29 cellular contexts compared by ENCODE assay signal in the genomic region with DNA sequence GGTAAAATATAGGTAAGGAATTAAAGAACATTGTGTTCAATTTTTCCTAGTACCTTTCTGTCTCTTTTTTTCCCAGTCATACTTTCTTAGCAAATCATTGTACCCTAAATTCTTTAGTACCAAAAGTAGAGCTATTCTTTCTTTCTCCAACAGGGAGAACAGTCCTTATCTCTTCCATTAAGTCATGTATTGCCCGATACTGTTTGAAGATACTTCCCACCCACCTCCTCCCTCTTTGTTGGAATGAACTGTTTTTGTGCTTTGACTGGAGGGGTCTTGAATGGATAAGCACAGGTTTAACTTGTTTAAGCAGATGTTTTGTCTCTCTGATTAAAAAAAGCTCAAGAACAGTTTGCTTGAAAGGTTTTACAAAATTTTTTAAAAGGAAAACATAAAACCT. TPM values are rescaled to one million over a fixed set of nuclear protein-coding genes. Genes with fewer than 3 reads are reported as not detected.
DNase-seq lines count a peak whose midpoint lies in the region; ATAC-seq, FAIRE-seq and TF ChIP-seq lines count a peak whose summit lies in the region.
"Had no signal": no experiment of that assay in that cellular context is flagged by ENCODE, and none has a peak within 500 bp of the region (broad histone marks: within the 10 kb centered on the region; RNA-seq: fewer than 3 reads in every experiment).

No MANE protein-coding gene starts in this region.

- no peaks in the 10 kb centered on the region for H4K20me1 ChIP-seq in PC-3 (ENCODE audit: low read length)

- no TSS peak for BruUV-seq in PC-3 (replicated peaks; lab: Mats Ljungman, UMichigan)

- H3K9me2 ChIP-seq in PC-3 (replicated peaks; ENCODE audit: low read length) = no peaks in the 10 kb centered on the region

- H3K4me1 Mint-ChIP-seq in activated CD4-positive, alpha-beta T cell treated with anti-CD3 and anti-CD28 coated beads for 36 hours = peaks cover 36% of the 10 kb centered on the region

- peaks cover 2% of the 10 kb centered on the region for H3K9me3 Mint-ChIP-seq in activated CD4-positive, alpha-beta T cell treated with anti-CD3 and anti-CD28 coated beads for 36 hours (ENCODE audit: low read depth)

- TF ChIP-seq CTCF in A549 (IDR thresholded peaks at IDR 0.05) (no peak), PC-3 (conservative IDR thresholded peaks at IDR 0.05; ENCODE audit: low read depth, low read length) (no peak), parathyroid adenoma (IDR thresholded peaks at IDR 0.05) (no peak)

- H3K4me3 Mint-ChIP-seq in activated CD4-positive, alpha-beta T cell treated with anti-CD3 and anti-CD28 coated beads for 36 hours = no peak overlapping the region
- H3K4me3 Mint-ChIP-seq: activated CD4-positive, alpha-beta memory T cell treated with anti-CD3 and anti-CD28 coated beads, Interleukin-2, amount 10 ng/mL, durations not matched to agents 7 days and 5 days; activated naive CD8-positive, alpha-beta T cell treated with anti-CD3 and anti-CD28 coated beads, Interleukin-2, amount 10 ng/mL, durations not matched to agents 7 days and 5 days had no signal

- TF ChIP-seq EP300 in A549 (IDR thresholded peaks at IDR 0.05) = no peak

- FAIRE-seq in A549 (lab: Jason Lieb, UNC) = no peak
- FAIRE-seq: GM12892, keratinocyte had no signal

- TF ChIP-seq POLR2A in A549 (IDR thresholded peaks at IDR 0.05; ENCODE audit: low read length) (no peak), erythroblast (IDR thresholded peaks at IDR 0.05; ENCODE audit: low read length) (no peak)

- H3K9ac ChIP-seq in PC-3 (ENCODE audit: low read length) = no peak overlapping the region
- no peak overlapping the region for H3K9ac ChIP-seq in parathyroid adenoma

- intact Hi-C loops in PC-3 (cut with micrococcal nuclease) = no loop called here
- intact Hi-C loops in activated CD4-positive, alpha-beta T cell treated with anti-CD3 and anti-CD28 coated beads for 36 hours (cut with DNase I, micrococcal nuclease) = no loop called here

- ATAC-seq in A549 = no peak
- ATAC-seq in PC-3 = no peak
- no peak for ATAC-seq in GM19397 (IDR thresholded peaks at IDR 0.05; ENCODE audit: unreplicated experiment)
- no peak for ATAC-seq in activated CD4-positive, alpha-beta T cell treated with anti-CD3 and anti-CD28 coated beads for 36 hours
- no peak for ATAC-seq in GM21390 (IDR thresholded peaks at IDR 0.05; ENCODE audit: unreplicated experiment)
- ATAC-seq: activated CD4-positive, CD25-positive, alpha-beta regulatory T cell treated with anti-CD3 and anti-CD28 coated beads, Interleukin-2, amount 50 U/mL, for 24 hours; right cardiac atrium had no signal

- 76% methylated on average over 1 of the region's 1 CpG for WGBS in A549 (ENCODE audit: missing lambda C conversion rate)

- H3K36me3 Mint-ChIP-seq in activated CD4-positive, alpha-beta T cell treated with anti-CD3 and anti-CD28 coated beads for 36 hours (ENCODE audit: low read depth) = peaks cover 18% of the 10 kb centered on the region

- no peaks in the 10 kb centered on the region for H3K27me3 Mint-ChIP-seq in activated CD4-positive, alpha-beta T cell treated with anti-CD3 and anti-CD28 coated beads for 36 hours
- H3K27me3 Mint-ChIP-seq: activated CD4-positive, alpha-beta memory T cell treated with anti-CD3 and anti-CD28 coated beads, Interleukin-2, amount 10 ng/mL, durations not matched to agents 7 days and 5 days; activated naive CD8-positive, alpha-beta T cell treated with anti-CD3 and anti-CD28 coated beads, Interleukin-2, amount 10 ng/mL, durations not matched to agents 7 days and 5 days; CD8-positive, alpha-beta memory T cell had no signal

- H3K27me3 ChIP-seq in PC-3 (ENCODE audit: low read length) (no peaks in the 10 kb centered on the region), parathyroid adenoma (ENCODE audit: control insufficient read depth, insufficient read depth, low read length) (no peaks in the 10 kb centered on the region)
- H3K27me3 ChIP-seq: BE2C, Peyer's patch, vagina had no signal

- H2AFZ ChIP-seq in PC-3 (ENCODE audit: low read length) = no peak overlapping the region
- no peak overlapping the region for H2AFZ ChIP-seq in parathyroid adenoma

- peak overlapping the region; percentile 15 to 21; a peak in 3 of 6 replicates for H3K27ac ChIP-seq in A549
- H3K27ac ChIP-seq in PC-3 (ENCODE audit: low read length) = peak overlapping the region; percentile 40
- H3K27ac ChIP-seq in parathyroid adenoma = no peak overlapping the region
- H3K27ac ChIP-seq: vagina had no signal

- CTCF ChIA-PET in A549 (lab: Yijun Ruan, JAX) (interaction anchor here (1.2 to 5.6 kb wide), 7 partner anchors 11 to 124 kb away, joined by 3 to 30 read pairs (median 6); no protein-coding TSS in a partner anchor), PC-3 (lab: Charles Lee) (interaction anchor here (0.6 kb wide), 1 partner anchor 65 kb away, joined by 3 read pairs; no protein-coding TSS in a partner anchor)
- CTCF ChIA-PET in activated CD4-positive, alpha-beta T cell treated with anti-CD3 and anti-CD28 coated beads for 36 hours (lab: Charles Lee) = interaction anchor here (1.1 to 2.4 kb wide), 2 partner anchors 13 to 68 kb away, joined by 3 to 13 read pairs; no protein-coding TSS in a partner anchor

- H3K79me2 ChIP-seq in PC-3 (ENCODE audit: low read length) = peaks cover 99% of the 10 kb centered on the region
- peaks cover 59% of the 10 kb centered on the region for H3K79me2 ChIP-seq in parathyroid adenoma

- peaks cover 13% of the 10 kb centered on the region for H3F3A ChIP-seq in PC-3 (ENCODE audit: low read length, unreplicated experiment)

- H3K4me1 ChIP-seq in A549 (peaks cover 93% of the 10 kb centered on the region), PC-3 (ENCODE audit: insufficient read depth, low read length) (peaks cover 75% of the 10 kb centered on the region), parathyroid adenoma (peaks cover 20% of the 10 kb centered on the region)
- H3K4me1 ChIP-seq: BE2C had no signal

- H3K36me3 ChIP-seq in PC-3 (ENCODE audit: low read depth, low read length) = peaks cover 6% of the 10 kb centered on the region; the same call in 1 of the 2 replicates
- no peaks in the 10 kb centered on the region for H3K36me3 ChIP-seq in parathyroid adenoma (ENCODE audit: control insufficient read depth, insufficient read depth, low read length)
- H3K36me3 ChIP-seq: BE2C, Peyer's patch, vagina had no signal

- H3K27ac Mint-ChIP-seq in activated CD4-positive, alpha-beta T cell treated with anti-CD3 and anti-CD28 coated beads for 36 hours = no peak overlapping the region
- H3K27ac Mint-ChIP-seq: activated CD4-positive, alpha-beta memory T cell treated with anti-CD3 and anti-CD28 coated beads, Interleukin-2, amount 10 ng/mL, durations not matched to agents 7 days and 5 days; activated naive CD8-positive, alpha-beta T cell treated with anti-CD3 and anti-CD28 coated beads, Interleukin-2, amount 10 ng/mL, durations not matched to agents 7 days and 5 days had no signal

- DNase-seq in A549 (ENCODE audit: low read depth in 1 of 2, low spot score in 1 of 2) (no peak), PC-3 (no peak), erythroblast (lab: John Stamatoyannopoulos, UW) (peak; percentile 52 to 66), H4 (ENCODE audit: low spot score) (no peak)
- no peak for DNase-seq in activated CD4-positive, alpha-beta T cell treated with anti-CD3 and anti-CD28 coated beads for 36 hours
- DNase-seq: activated CD4-positive, alpha-beta memory T cell treated with anti-CD3 and anti-CD28 coated beads, Interleukin-2, amount 10 ng/mL, durations not matched to agents 7 days and 5 days; activated CD8-positive, alpha-beta memory T cell treated with anti-CD3 and anti-CD28 coated beads, Interleukin-2, amount 50 U/mL, for 48 hours; activated effector memory CD4-positive, alpha-beta T cell treated with anti-CD3 and anti-CD28 coated beads, Interleukin-2, amount 50 U/mL, for 16 hours; activated naive CD8-positive, alpha-beta T cell treated with anti-CD3 and anti-CD28 coated beads, Interleukin-2, amount 10 ng/mL, durations not matched to agents 7 days and 5 days; BE2C; CD8-positive, alpha-beta memory T cell; central memory CD4-positive, alpha-beta T cell; HCEC 1CT; NCI-H1105; NCI-H2029 treated with DMSO at 0.1 percent for 48 hours; NCI-H2227 treated with DMSO at 0.1 percent for 48 hours; NCI-H526 treated with DMSO at 0.1 percent for 48 hours; Peyer's patch; right cardiac atrium; SIG-M5; stimulated activated CD4-positive, alpha-beta T cell treated with anti-CD3 and anti-CD28 coated beads, Interleukin-4, amount 100 ng/mL, for 1 hour; substantia nigra had no signal

- no peaks in the 10 kb centered on the region; the same call in 2 of the 3 replicates for H3K9me3 ChIP-seq in A549
- H3K9me3 ChIP-seq in PC-3 (ENCODE audit: low read length) = no peaks in the 10 kb centered on the region
- no peaks in the 10 kb centered on the region for H3K9me3 ChIP-seq in parathyroid adenoma (ENCODE audit: control insufficient read depth, low read length)
- H3K9me3 ChIP-seq: BE2C, Peyer's patch, vagina had no signal

- TF ChIP-seq RAD21 in A549 (conservative IDR thresholded peaks at IDR 0.05 in 1 of 2, IDR thresholded peaks at IDR 0.05 in 1 of 2) = no peak

- H3K4me3 ChIP-seq in A549 = no peak overlapping the region
- no peak overlapping the region for H3K4me3 ChIP-seq in PC-3 (ENCODE audit: low read length)
- no peak overlapping the region for H3K4me3 ChIP-seq in parathyroid adenoma (ENCODE audit: low read depth, low read length)
- H3K4me3 ChIP-seq: vagina had no signal

- POLR2A ChIA-PET in A549 (lab: Yijun Ruan, JAX) (interaction anchor here (1.0 to 1.3 kb wide), 2 partner anchors 12 to 41 kb away, joined by 3 to 6 read pairs; partner anchors contain the start of gene RAB10), PC-3 (lab: Charles Lee; ENCODE audit: unreplicated experiment) (no interaction called here)
- POLR2A ChIA-PET in activated CD4-positive, alpha-beta T cell treated with anti-CD3 and anti-CD28 coated beads for 36 hours (lab: Charles Lee) = no interaction called here

- peak overlapping the region; percentile 49 for H3K4me2 ChIP-seq in A549
- H3K4me2 ChIP-seq in PC-3 (ENCODE audit: low read length) = peak overlapping the region; percentile 50
- peak overlapping the region; percentile 15 for H3K4me2 ChIP-seq in parathyroid adenoma (ENCODE audit: low read length)

TF ChIP-seq in A549, 52 proteins besides CTCF, POLR2A, EP300 and RAD21 (continues in another document):
- TF ChIP-seq PHF8 (IDR thresholded peaks at IDR 0.05; ENCODE audit: borderline replicate concordance, low read depth) (no peak), JUN (IDR thresholded peaks at IDR 0.05) (no peak), MAFK (IDR thresholded peaks at IDR 0.05; ENCODE audit: partially characterized antibody) (no peak)

RNA-seq across cellular contexts. Expression of gene RAB10, which starts 41.3 kb away (rescaled TPM):
- 332 and 692 TPM in 2 replicates for polyA plus RNA-seq in A549 (2011; rRNA removed)
- 132 and 139 TPM in 2 replicates for polyA plus RNA-seq in A549 (2012; cell fraction: cytosol; rRNA removed)
- polyA plus RNA-seq in A549 (2012; cell fraction: nucleus; rRNA removed) = 112 and 147 TPM in 2 replicates
- polyA plus RNA-seq in A549 (2017; fragmentation: RNase III; extraction: RNeasy Plus Mini Kit Qiagen cat#74134 plus additional on column Dnase treatment) = 256 to 289 TPM (median 272 TPM) in 3 replicates
- 108 and 123 TPM in 2 replicates for polyA minus RNA-seq in A549 (2011; rRNA and poly(A)+ RNA removed)
- 138 and 149 TPM in 2 replicates for total RNA-seq in PC-3 (2014; rRNA removed)
- 42.6 and 61.1 TPM in 2 replicates for total RNA-seq in H4 (2014; rRNA removed; shearing (Covaris generic))
- total RNA-seq in activated CD4-positive, alpha-beta T cell treated with anti-CD3 and anti-CD28 coated beads for 36 hours = 100 to 1,000 TPM; 103 to 160 TPM

Comparison
In these comparisons a context has a peak if more than half of its experiments do, and no peak if none do; other contexts are left out.
1. DNase-seq: peak in erythroblast (2 of 2); none in A549 (0 of 2), PC-3 (single experiment), H4 (single experiment) and activated CD4-positive, alpha-beta T cell treated with anti-CD3 and anti-CD28 coated beads for 36 hours (single experiment).
2. Peak in every context shown above with its lines, with median percentiles within 50 percentile points of each other: H3K4me2 ChIP-seq.